In genomic region chr6:126180585-126180984, GRCh38 we compare ENCODE assay signal across 10 cellular contexts.
DNase-seq lines count a peak whose midpoint lies in the region; ATAC-seq, FAIRE-seq and TF ChIP-seq lines count a peak whose summit lies in the region.
"Had no signal": no experiment of that assay in that cellular context is flagged by ENCODE, and none has a peak within 500 bp of the region (broad histone marks: within the 10 kb centered on the region; RNA-seq: fewer than 3 reads in every experiment).

No MANE protein-coding gene starts in this region.

- peak; percentile 47 for FAIRE-seq in GM18507 (lab: Jason Lieb, UNC)

- no peak overlapping the region for H3K4me3 Mint-ChIP-seq in T-helper 2 cell treated with Interferon-gamma antibody and Interleukin-4, amounts not matched to agents 5 μg/mL and 100 μg/mL, for 36 hours
- H3K4me3 Mint-ChIP-seq: memory B cell had no signal

- H2BK15ac ChIP-seq in mesenchymal stem cell (ENCODE audit: low read depth, poor library complexity, severe bottlenecking) = no peak overlapping the region

- H3K4me1 ChIP-seq in mesenchymal stem cell (ENCODE audit: control insufficient read depth, insufficient read depth, low read depth, low read length) = no peaks in the 10 kb centered on the region
- H3K4me1 ChIP-seq in upper lobe of left lung = no peaks in the 10 kb centered on the region

- DNase-seq in GM18507 (ENCODE audit: extremely low spot score, insufficient read length, low read depth) = no peak
- DNase-seq in T-helper 2 cell treated with Interferon-gamma antibody and Interleukin-4, amounts not matched to agents 5 μg/mL and 100 μg/mL, for 36 hours (ENCODE audit: low spot score) = peak; percentile 53
- DNase-seq in mesenchymal stem cell = peak; percentile 74
- no peak for DNase-seq in upper lobe of left lung
- DNase-seq in medulla oblongata (ENCODE audit: extremely low spot score) = no peak
- DNase-seq in T-helper 9 cell = no peak
- no peak for DNase-seq in Ammon's horn (ENCODE audit: low spot score)

- no peak for TF ChIP-seq CTCF in upper lobe of left lung (IDR thresholded peaks at IDR 0.05)

- TF ChIP-seq EP300 in upper lobe of left lung (IDR thresholded peaks at IDR 0.05) = no peak

- H3K4me2 ChIP-seq in mesenchymal stem cell (ENCODE audit: low read length, poor library complexity, severe bottlenecking) = no peak overlapping the region

- H3K27me3 Mint-ChIP-seq in T-helper 2 cell treated with Interferon-gamma antibody and Interleukin-4, amounts not matched to agents 5 μg/mL and 100 μg/mL, for 36 hours (ENCODE audit: low read depth) = no peaks in the 10 kb centered on the region
- H3K27me3 Mint-ChIP-seq: memory B cell had no signal

- no peaks in the 10 kb centered on the region for H3K9me3 Mint-ChIP-seq in T-helper 2 cell treated with Interferon-gamma antibody and Interleukin-4, amounts not matched to agents 5 μg/mL and 100 μg/mL, for 36 hours
- H3K9me3 Mint-ChIP-seq: memory B cell had no signal

- peaks cover 0 to 3% of the 10 kb centered on the region in 2 experiments for H3K27me3 ChIP-seq in mesenchymal stem cell (ENCODE audit: control insufficient read depth in 1 of 2, insufficient read depth in 1 of 2, low read length in 2 of 2)
- no peaks in the 10 kb centered on the region for H3K27me3 ChIP-seq in upper lobe of left lung

- no peak overlapping the region for H3K27ac ChIP-seq in mesenchymal stem cell (ENCODE audit: low read length, poor library complexity, severe bottlenecking)
- H3K27ac ChIP-seq in upper lobe of left lung = no peak overlapping the region
- H3K27ac ChIP-seq: VCaP had no signal

- H3K36me3 ChIP-seq in mesenchymal stem cell (ENCODE audit: control insufficient read depth in 1 of 2, insufficient read depth in 2 of 2, low read depth in 1 of 2, low read length in 2 of 2) = no peaks in the 10 kb centered on the region
- H3K36me3 ChIP-seq in upper lobe of left lung = no peaks in the 10 kb centered on the region

- no peak overlapping the region for H3K27ac Mint-ChIP-seq in T-helper 2 cell treated with Interferon-gamma antibody and Interleukin-4, amounts not matched to agents 5 μg/mL and 100 μg/mL, for 36 hours
- H3K27ac Mint-ChIP-seq: memory B cell had no signal

- peak overlapping the region; percentile 3 for H3K9ac ChIP-seq in mesenchymal stem cell (ENCODE audit: low read length)

- no peak overlapping the region for H2BK5ac ChIP-seq in mesenchymal stem cell (ENCODE audit: low read depth, low read length, poor library complexity, severe bottlenecking)

- no peak overlapping the region for H2AK5ac ChIP-seq in mesenchymal stem cell (ENCODE audit: low read length, severe bottlenecking)

- H2AFZ ChIP-seq in mesenchymal stem cell (ENCODE audit: low read depth, low read length) = no peak overlapping the region

- H3K79me1 ChIP-seq in mesenchymal stem cell (replicated peaks; ENCODE audit: low read length, poor library complexity, severe bottlenecking) = no peaks in the 10 kb centered on the region

- no peak overlapping the region for H3K4ac ChIP-seq in mesenchymal stem cell (ENCODE audit: low read depth in 1 of 2, low read length in 2 of 2)

- no peak for TF ChIP-seq POLR2A in upper lobe of left lung (IDR thresholded peaks at IDR 0.05)

- H2BK12ac ChIP-seq in mesenchymal stem cell (ENCODE audit: low read length in 2 of 2) = no peak overlapping the region

- H3K36me3 Mint-ChIP-seq in T-helper 2 cell treated with Interferon-gamma antibody and Interleukin-4, amounts not matched to agents 5 μg/mL and 100 μg/mL, for 36 hours (ENCODE audit: low read depth) = no peaks in the 10 kb centered on the region
- H3K36me3 Mint-ChIP-seq: memory B cell had no signal

- H3K4me3 ChIP-seq in mesenchymal stem cell (ENCODE audit: insufficient read depth in 1 of 2, low read depth in 1 of 2, low read length in 2 of 2) (no peak overlapping the region), upper lobe of left lung (no peak overlapping the region)

- no peak overlapping the region for H4K91ac ChIP-seq in mesenchymal stem cell (ENCODE audit: low read length)

- no peak overlapping the region for H2BK120ac ChIP-seq in mesenchymal stem cell (ENCODE audit: low read depth, low read length)

- H3K14ac ChIP-seq in mesenchymal stem cell (ENCODE audit: low read length in 2 of 2) = no peak overlapping the region

- 26% methylated on average over 2 of the region's 4 CpGs for whole genome bisulfite sequencing in mesenchymal stem cell
- WGBS in upper lobe of left lung, 2 donors = 80 to 90% methylated on average over 4 of the region's 4 CpGs

- H3K9me3 ChIP-seq in mesenchymal stem cell (ENCODE audit: control insufficient read depth, low read length) (no peaks in the 10 kb centered on the region), upper lobe of left lung (no peaks in the 10 kb centered on the region)

- ATAC-seq in HG02870 (IDR thresholded peaks at IDR 0.05; ENCODE audit: unreplicated experiment) (peak; percentile 54), upper lobe of left lung (ENCODE audit: low FRiP score in 2 of 2) (no peak)

- no peak overlapping the region for H3K23ac ChIP-seq in mesenchymal stem cell (ENCODE audit: low read length in 2 of 2)

- H3K18ac ChIP-seq in mesenchymal stem cell (ENCODE audit: low read depth in 1 of 2, low read length in 2 of 2) = no peak overlapping the region

- peaks cover 2% of the 10 kb centered on the region for H3K4me1 Mint-ChIP-seq in T-helper 2 cell treated with Interferon-gamma antibody and Interleukin-4, amounts not matched to agents 5 μg/mL and 100 μg/mL, for 36 hours (ENCODE audit: low read depth)
- H3K4me1 Mint-ChIP-seq: memory B cell had no signal

- no peak overlapping the region for H4K8ac ChIP-seq in mesenchymal stem cell (ENCODE audit: low read length)

Comparison
In these comparisons a context has a peak if more than half of its experiments do, and no peak if none do; other contexts are left out.
1. DNase-seq: peak in T-helper 2 cell treated with Interferon-gamma antibody and Interleukin-4, amounts not matched to agents 5 μg/mL and 100 μg/mL, for 36 hours (single experiment) and mesenchymal stem cell (single experiment); none in GM18507 (single experiment), upper lobe of left lung (0 of 2), medulla oblongata (single experiment), T-helper 9 cell (single experiment) and Ammon's horn (single experiment).